Comparison of ENCODE assay signal across 1 cellular context in the genomic region with DNA sequence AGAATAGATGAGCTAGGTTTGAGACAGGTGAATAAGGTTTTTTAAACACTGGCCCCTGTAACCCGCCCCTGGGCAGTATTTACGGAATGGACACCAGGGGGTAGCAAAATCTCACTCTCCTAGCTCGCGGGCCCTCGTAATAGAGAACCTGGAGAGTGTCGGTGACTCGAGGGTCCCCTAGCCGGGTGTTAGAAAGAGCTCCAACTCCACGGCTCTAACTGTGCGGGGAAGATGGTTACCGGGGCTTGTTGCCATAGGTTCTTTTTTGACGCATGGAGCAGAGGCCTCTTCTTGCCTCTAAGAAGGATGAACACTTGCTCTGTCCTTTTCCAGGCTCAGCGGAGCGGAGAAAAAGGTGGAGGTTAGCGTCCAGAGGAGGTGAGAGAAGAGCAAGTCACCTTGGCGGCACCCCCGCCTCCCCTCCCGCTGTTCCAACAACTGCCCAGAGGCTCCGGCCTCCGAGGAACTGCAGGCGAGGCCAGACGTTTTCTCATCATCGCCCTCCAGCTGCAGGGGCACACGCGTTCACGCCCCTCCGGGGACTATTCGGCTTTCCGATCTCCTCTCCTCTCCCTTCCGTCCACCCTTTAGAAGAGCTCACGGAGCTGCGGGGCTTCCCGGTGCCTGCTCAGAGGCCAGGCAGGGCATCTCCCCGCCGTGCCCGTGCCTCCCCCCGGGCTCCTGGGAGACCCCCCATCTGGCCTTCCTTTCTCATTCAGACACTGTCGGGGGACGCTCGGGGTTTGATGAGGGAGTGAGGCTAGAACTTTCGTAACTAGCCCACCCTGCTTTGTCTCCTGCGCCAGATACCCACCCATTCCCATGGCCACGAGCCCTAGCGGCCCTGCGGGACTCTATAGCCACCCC.
TF ChIP-seq lines count a peak whose summit lies in the region.

No MANE protein-coding gene starts in this region.

TF ChIP-seq in neural cell, 6 proteins besides CTCF, POLR2A, EP300 and RAD21 (continued from another document):
- TF ChIP-seq, protein P1, sequence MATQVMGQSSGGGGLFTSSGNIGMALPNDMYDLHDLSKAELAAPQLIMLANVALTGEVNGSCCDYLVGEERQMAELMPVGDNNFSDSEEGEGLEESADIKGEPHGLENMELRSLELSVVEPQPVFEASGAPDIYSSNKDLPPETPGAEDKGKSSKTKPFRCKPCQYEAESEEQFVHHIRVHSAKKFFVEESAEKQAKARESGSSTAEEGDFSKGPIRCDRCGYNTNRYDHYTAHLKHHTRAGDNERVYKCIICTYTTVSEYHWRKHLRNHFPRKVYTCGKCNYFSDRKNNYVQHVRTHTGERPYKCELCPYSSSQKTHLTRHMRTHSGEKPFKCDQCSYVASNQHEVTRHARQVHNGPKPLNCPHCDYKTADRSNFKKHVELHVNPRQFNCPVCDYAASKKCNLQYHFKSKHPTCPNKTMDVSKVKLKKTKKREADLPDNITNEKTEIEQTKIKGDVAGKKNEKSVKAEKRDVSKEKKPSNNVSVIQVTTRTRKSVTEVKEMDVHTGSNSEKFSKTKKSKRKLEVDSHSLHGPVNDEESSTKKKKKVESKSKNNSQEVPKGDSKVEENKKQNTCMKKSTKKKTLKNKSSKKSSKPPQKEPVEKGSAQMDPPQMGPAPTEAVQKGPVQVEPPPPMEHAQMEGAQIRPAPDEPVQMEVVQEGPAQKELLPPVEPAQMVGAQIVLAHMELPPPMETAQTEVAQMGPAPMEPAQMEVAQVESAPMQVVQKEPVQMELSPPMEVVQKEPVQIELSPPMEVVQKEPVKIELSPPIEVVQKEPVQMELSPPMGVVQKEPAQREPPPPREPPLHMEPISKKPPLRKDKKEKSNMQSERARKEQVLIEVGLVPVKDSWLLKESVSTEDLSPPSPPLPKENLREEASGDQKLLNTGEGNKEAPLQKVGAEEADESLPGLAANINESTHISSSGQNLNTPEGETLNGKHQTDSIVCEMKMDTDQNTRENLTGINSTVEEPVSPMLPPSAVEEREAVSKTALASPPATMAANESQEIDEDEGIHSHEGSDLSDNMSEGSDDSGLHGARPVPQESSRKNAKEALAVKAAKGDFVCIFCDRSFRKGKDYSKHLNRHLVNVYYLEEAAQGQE (IDR thresholded peaks at IDR 0.05; ENCODE audit: borderline replicate concordance), result no peak
- TF ChIP-seq EZH2 (IDR thresholded peaks at IDR 0.05; ENCODE audit: borderline replicate concordance, insufficient read depth, low read length, poor library complexity, severe bottlenecking), result no peak
TF ChIP-seq in neural cell: peak in this region for 2.
